Comparison of ENCODE assay signal across 22 cellular contexts in genomic region chr3:172204716-172205115, GRCh38.
DNase-seq lines count a peak whose midpoint lies in the region; ATAC-seq, FAIRE-seq and TF ChIP-seq lines count a peak whose summit lies in the region.
"Had no signal": no experiment of that assay in that cellular context is flagged by ENCODE, and none has a peak within 500 bp of the region (broad histone marks: within the 10 kb centered on the region; RNA-seq: fewer than 3 reads in every experiment).

No MANE protein-coding gene starts in this region.

- TF ChIP-seq POLR2A in GM12892 (IDR thresholded peaks at IDR 0.05; ENCODE audit: low read depth, low read length), result no peak

- CTCF ChIA-PET in WTC11 (lab: Charles Lee), result no interaction called here

- ATAC-seq in WTC11 (no peak), GM21717 (IDR thresholded peaks at IDR 0.05; ENCODE audit: unreplicated experiment) (no peak)
- ATAC-seq: T-helper 17 cell had no signal

- intact Hi-C loops in tibial artery (cut with DNase I; ENCODE audit: low total_unique reads), result loop anchor here (10.0 kb wide), 1 partner anchor 110 kb away; no protein-coding TSS in a partner anchor

- H3K4me3 ChIP-seq in muscle layer of colon (ENCODE audit: low read depth in 1 of 2, low read length in 2 of 2), result no peak overlapping the region
- no peak overlapping the region for H3K4me3 ChIP-seq in tibial artery
- H3K4me3 ChIP-seq: testis had no signal

- H3K4me1 Mint-ChIP-seq in activated naive CD4-positive, alpha-beta T cell treated with anti-CD3 and anti-CD28 coated beads, Interleukin-2, amount 50 U/mL, for 24 hours, result no peaks in the 10 kb centered on the region
- H3K4me1 Mint-ChIP-seq in WTC11, result peaks cover 52% of the 10 kb centered on the region

- no peaks in the 10 kb centered on the region for H3K27me3 ChIP-seq in muscle layer of colon (ENCODE audit: control insufficient read depth in 1 of 2, insufficient read depth in 2 of 2, low read length in 2 of 2)
- no peaks in the 10 kb centered on the region for H3K27me3 ChIP-seq in tibial artery
- H3K27me3 ChIP-seq: testis had no signal

- POLR2A ChIA-PET in WTC11 (lab: Charles Lee), result no interaction called here

- H3K27ac ChIP-seq in muscle layer of colon (ENCODE audit: low read depth, low read length), result peak overlapping the region; percentile 7
- H3K27ac ChIP-seq in tibial artery, result peak overlapping the region; percentile 55 to 69
- H3K27ac ChIP-seq: testis had no signal

- H3K4me1 ChIP-seq in muscle layer of colon (ENCODE audit: insufficient read depth, low read length) (peaks cover 61% of the 10 kb centered on the region), tibial artery (peaks cover 0 to 71% (median 49%) of the 10 kb centered on the region in 4 donors)

- TF ChIP-seq CTCF in WTC11 (IDR thresholded peaks at IDR 0.05) (no peak), tibial artery (IDR thresholded peaks at IDR 0.05) (no peak)

- no peaks in the 10 kb centered on the region for H3K9me3 ChIP-seq in muscle layer of colon (ENCODE audit: low read length)
- no peaks in the 10 kb centered on the region for H3K9me3 ChIP-seq in tibial artery
- H3K9me3 ChIP-seq: testis had no signal

- H3K9ac ChIP-seq in muscle layer of colon (ENCODE audit: low read length), result no peak overlapping the region

- no peak for DNase-seq in activated naive CD4-positive, alpha-beta T cell (lab: John Stamatoyannopoulos, UW)
- DNase-seq in WTC11 (ENCODE audit: low spot score) (no peak), tibial artery (no peak), GM12892 (ENCODE audit: insufficient read length) (no peak), G401 (ENCODE audit: low spot score) (no peak)
- DNase-seq: activated CD4-positive, CD25-positive, alpha-beta regulatory T cell; activated CD8-positive, alpha-beta memory T cell treated with anti-CD3 and anti-CD28 coated beads for 24 hours; cerebellar nuclear complex; endodermal cell; hippocampal formation; mesendoderm; NCI-H1436 treated with DMSO at 0.1 percent for 48 hours; nucleus accumbens; SHP77; stimulated activated CD4-positive, alpha-beta T cell treated with anti-CD3 and anti-CD28 coated beads, Interleukin-4, amount 100 ng/mL, for 24 hours; T-helper 17 cell; testis had no signal

- in situ Hi-C loops in G401 (cut with HindIII; ENCODE audit: low sequenced_read_pairs), result no loop called here

- no peak overlapping the region for H3K27ac Mint-ChIP-seq in activated naive CD4-positive, alpha-beta T cell treated with anti-CD3 and anti-CD28 coated beads, Interleukin-2, amount 50 U/mL, for 24 hours
- peak overlapping the region; percentile 84; the same call in 1 of the 2 replicates for H3K27ac Mint-ChIP-seq in WTC11
- H3K27ac Mint-ChIP-seq: endodermal cell, T-helper 17 cell had no signal

- no peaks in the 10 kb centered on the region for H3K27me3 Mint-ChIP-seq in activated naive CD4-positive, alpha-beta T cell treated with anti-CD3 and anti-CD28 coated beads, Interleukin-2, amount 50 U/mL, for 24 hours
- H3K27me3 Mint-ChIP-seq in WTC11 (ENCODE audit: low read depth), result no peaks in the 10 kb centered on the region
- H3K27me3 Mint-ChIP-seq: T-helper 17 cell had no signal

- H3K4me3 Mint-ChIP-seq in activated naive CD4-positive, alpha-beta T cell treated with anti-CD3 and anti-CD28 coated beads, Interleukin-2, amount 50 U/mL, for 24 hours, result peak overlapping the region; percentile 8
- no peak overlapping the region for H3K4me3 Mint-ChIP-seq in WTC11
- H3K4me3 Mint-ChIP-seq: CD14-positive monocyte, endodermal cell, T-helper 17 cell had no signal

- H3K9me3 Mint-ChIP-seq in activated naive CD4-positive, alpha-beta T cell treated with anti-CD3 and anti-CD28 coated beads, Interleukin-2, amount 50 U/mL, for 24 hours, result peaks cover 12% of the 10 kb centered on the region
- H3K9me3 Mint-ChIP-seq in WTC11, result peaks cover 22% of the 10 kb centered on the region

- H3K36me3 ChIP-seq in muscle layer of colon (ENCODE audit: insufficient read depth, low read length) (no peaks in the 10 kb centered on the region), tibial artery (no peaks in the 10 kb centered on the region)

- FAIRE-seq in GM12892 (lab: Jason Lieb, UNC), result no peak
- FAIRE-seq: keratinocyte had no signal

- H3K36me3 Mint-ChIP-seq in activated naive CD4-positive, alpha-beta T cell treated with anti-CD3 and anti-CD28 coated beads, Interleukin-2, amount 50 U/mL, for 24 hours, result peaks cover 29% of the 10 kb centered on the region
- H3K36me3 Mint-ChIP-seq in WTC11, result peaks cover 30% of the 10 kb centered on the region

TF ChIP-seq in WTC11, 78 proteins besides CTCF, POLR2A, EP300 and RAD21:
- TF ChIP-seq ETV6 (CRISPR knock-in tag; IDR thresholded peaks at IDR 0.05) (no peak), SMAD3 (CRISPR knock-in tag; IDR thresholded peaks at IDR 0.05; ENCODE audit: borderline replicate concordance) (no peak), NR1H2 (CRISPR knock-in tag; IDR thresholded peaks at IDR 0.05) (no peak), FOXP4 (CRISPR knock-in tag; IDR thresholded peaks at IDR 0.05) (no peak), RORB (CRISPR knock-in tag; IDR thresholded peaks at IDR 0.05) (no peak), ESRRA (CRISPR knock-in tag; IDR thresholded peaks at IDR 0.05; ENCODE audit: borderline replicate concordance) (no peak), HMGA2 (CRISPR knock-in tag; IDR thresholded peaks at IDR 0.05) (no peak)
